13 cellular contexts compared by ENCODE assay signal in genomic region chr15:31296304-31297220, GRCh38. TPM values are rescaled to one million over a fixed set of nuclear protein-coding genes. Genes with fewer than 3 reads are reported as not detected.
DNase-seq lines count a peak whose midpoint lies in the region; ATAC-seq, FAIRE-seq and TF ChIP-seq lines count a peak whose summit lies in the region.
"Had no signal": no experiment of that assay in that cellular context is flagged by ENCODE, and none has a peak within 500 bp of the region (broad histone marks: within the 10 kb centered on the region; RNA-seq: fewer than 3 reads in every experiment).

No MANE protein-coding gene starts in this region.

- H3K4me2 ChIP-seq in HepG2 (ENCODE audit: low read depth, low read length) (peak overlapping the region; percentile 60), Karpas-422 (ENCODE audit: low read depth, low read length, poor library complexity, severe bottlenecking) (no peak overlapping the region)

- H3K4me1 Mint-ChIP-seq in activated T-cell treated with anti-CD3 and anti-CD28 coated beads, Interleukin-2, amount 50 U/mL, for 24 hours (ENCODE audit: low read depth), result no peaks in the 10 kb centered on the region
- peaks cover 22% of the 10 kb centered on the region for H3K4me1 Mint-ChIP-seq in WTC11

- DNase-seq in activated T-cell treated with anti-CD3 and anti-CD28 coated beads, Interleukin-2, amount 50 U/mL, for 48 hours, result peak; percentile 9 to 14
- DNase-seq in activated T-cell treated with anti-CD3 and anti-CD28 coated beads, Interleukin-2, amount 50 U/mL, for 24 hours, result no peak
- DNase-seq in WTC11 (ENCODE audit: low spot score) (no peak), HepG2 (ENCODE audit: low spot score) (peak; percentile 97), upper lobe of left lung (peak; percentile 67 to 81), Karpas-422 (no peak), GM03348 (ENCODE audit: low spot score) (no peak)
- DNase-seq: activated CD4-positive, alpha-beta T cell treated with anti-CD3 and anti-CD28 coated beads, Interleukin-2, amount 50 U/mL, for 48 hours; psoas muscle had no signal

- in situ Hi-C loops in HepG2 (cut with HindIII; ENCODE audit: extremely low pct_ligation_motif_present, low pct_unique_long_range_greater_than_20kb), result no loop called here

- H3K36me3 ChIP-seq in HepG2 (replicated peaks in 1 of 2; ENCODE audit: control insufficient read depth in 1 of 2, insufficient read depth in 2 of 2, low read length in 2 of 2), result no peaks in the 10 kb centered on the region
- no peaks in the 10 kb centered on the region for H3K36me3 ChIP-seq in upper lobe of left lung
- H3K36me3 ChIP-seq in Karpas-422 (ENCODE audit: insufficient read depth, low read length), result no peaks in the 10 kb centered on the region
- H3K36me3 ChIP-seq: cardiac muscle cell had no signal

- TF ChIP-seq RAD21 in HepG2 (CRISPR knock-in tag; IDR thresholded peaks at IDR 0.05), result peak; percentile 57

- TF ChIP-seq POLR2A in HepG2 (IDR thresholded peaks at IDR 0.05; ENCODE audit: insufficient read depth in 1 of 2, low read depth in 2 of 2, low read length in 2 of 2), result peak; percentile 45 to 50; a peak in 2 of 4 replicates
- no peak for TF ChIP-seq POLR2A in upper lobe of left lung (IDR thresholded peaks at IDR 0.05)

- no peaks in the 10 kb centered on the region for H3K9me3 Mint-ChIP-seq in activated T-cell treated with anti-CD3 and anti-CD28 coated beads, Interleukin-2, amount 50 U/mL, for 24 hours
- no peaks in the 10 kb centered on the region for H3K9me3 Mint-ChIP-seq in WTC11

- POLR2A ChIA-PET in WTC11 (lab: Charles Lee), result no interaction called here
- POLR2A ChIA-PET in HepG2 (lab: Yijun Ruan, JAX), result interaction anchor here (1.0 to 4.5 kb wide), 5 partner anchors 9 to 138 kb away, joined by 3 to 26 read pairs (median 6); partner anchors contain the start of gene KLF13

- WGBS in HepG2 (ENCODE audit: low lambda C conversion rate), result under 1% methylated on average over 8 of the region's 9 CpGs
- 41 to 42% methylated on average over 8 to 9 of the region's 9 CpGs for WGBS in upper lobe of left lung, 2 donors

- BruUV-seq in HepG2 (replicated peaks; lab: Mats Ljungman, UMichigan), result no TSS peak

- no peak overlapping the region for H3K27ac Mint-ChIP-seq in activated T-cell treated with anti-CD3 and anti-CD28 coated beads, Interleukin-2, amount 50 U/mL, for 24 hours
- H3K27ac Mint-ChIP-seq in WTC11, result no peak overlapping the region
- H3K27ac Mint-ChIP-seq: B cell had no signal

- intact Hi-C loops in HepG2 (cut with micrococcal nuclease; ENCODE audit: unreplicated experiment), result loop anchor here (1.0 kb wide), 1 partner anchor 30 kb away; the partner anchor contains the start of gene KLF13

- H3K27ac ChIP-seq in HepG2 (ENCODE audit: extremely low read length, insufficient read depth, low read length) (peak overlapping the region; percentile 81), upper lobe of left lung (peak overlapping the region in 2 of 4 donors; percentile 40 to 70), Karpas-422 (ENCODE audit: low read length) (no peak overlapping the region)
- H3K27ac ChIP-seq: cardiac muscle cell, psoas muscle had no signal

- H3K36me3 Mint-ChIP-seq in activated T-cell treated with anti-CD3 and anti-CD28 coated beads, Interleukin-2, amount 50 U/mL, for 24 hours (ENCODE audit: low read depth), result no peaks in the 10 kb centered on the region
- H3K36me3 Mint-ChIP-seq in WTC11, result no peaks in the 10 kb centered on the region

- ATAC-seq in WTC11, result peak; percentile 55
- ATAC-seq in HepG2, result peak; percentile 94
- peak; percentile 40 to 48 for ATAC-seq in upper lobe of left lung (ENCODE audit: low FRiP score in 2 of 2)
- ATAC-seq in GM19395 (IDR thresholded peaks at IDR 0.05; ENCODE audit: unreplicated experiment), result no peak

- H3K79me2 ChIP-seq in HepG2 (ENCODE audit: insufficient read depth, low read length) (no peaks in the 10 kb centered on the region), Karpas-422 (ENCODE audit: low read length) (no peaks in the 10 kb centered on the region)

- TF ChIP-seq EP300 in HepG2 (IDR thresholded peaks at IDR 0.05; ENCODE audit: low read depth in 2 of 2, low read length in 2 of 2) (peak; percentile 78 to 91; a peak in 3 of 4 replicates), HepG2 (CRISPR knock-in tag; IDR thresholded peaks at IDR 0.05; ENCODE audit: borderline replicate concordance) (peak; percentile 85), upper lobe of left lung (IDR thresholded peaks at IDR 0.05) (no peak)

- FAIRE-seq in HepG2 (lab: Jason Lieb, UNC), result peak; percentile 93
- FAIRE-seq: GM18507 had no signal

- H3K4me1 ChIP-seq in HepG2 (ENCODE audit: insufficient read depth, low read length) (peaks cover 98% of the 10 kb centered on the region), upper lobe of left lung (peaks cover 8 to 30% (median 9%) of the 10 kb centered on the region in 4 donors), Karpas-422 (ENCODE audit: low read length) (peaks cover 44% of the 10 kb centered on the region)
- H3K4me1 ChIP-seq: psoas muscle had no signal

- H3K27me3 ChIP-seq in HepG2 (ENCODE audit: control insufficient read depth in 1 of 2, insufficient read depth in 2 of 2, low read length in 2 of 2) (no peaks in the 10 kb centered on the region), upper lobe of left lung (no peaks in the 10 kb centered on the region), Karpas-422 (ENCODE audit: low read length) (no peaks in the 10 kb centered on the region)
- H3K27me3 ChIP-seq: cardiac muscle cell had no signal

- CTCF ChIA-PET in WTC11 (lab: Charles Lee), result interaction anchor here (0.8 to 1.4 kb wide), 4 partner anchors 10 to 192 kb away, joined by 3 to 6 read pairs (median 3); no protein-coding TSS in a partner anchor
- CTCF ChIA-PET in HepG2 (lab: Yijun Ruan, JAX; ENCODE audit: low intra/inter-chr PET ratio, low total read pairs), result no interaction called here

- H3K9me2 ChIP-seq in Karpas-422 (replicated peaks; ENCODE audit: insufficient read depth, low read length), result no peaks in the 10 kb centered on the region

- peak overlapping the region in 2 of 3 experiments; percentile 17 to 38; a peak in 3 of 6 replicates for H3K4me3 ChIP-seq in HepG2 (replicated peaks in 1 of 3; ENCODE audit: insufficient read depth in 1 of 3, low read depth in 2 of 3, low read length in 3 of 3)
- no peak overlapping the region for H3K4me3 ChIP-seq in upper lobe of left lung
- no peak overlapping the region for H3K4me3 ChIP-seq in Karpas-422 (ENCODE audit: low read length)
- H3K4me3 ChIP-seq: cardiac muscle cell, psoas muscle had no signal

- H3K27me3 Mint-ChIP-seq in activated T-cell treated with anti-CD3 and anti-CD28 coated beads, Interleukin-2, amount 50 U/mL, for 24 hours, result no peaks in the 10 kb centered on the region
- peaks cover 3% of the 10 kb centered on the region; the same call in 1 of the 2 replicates for H3K27me3 Mint-ChIP-seq in WTC11 (ENCODE audit: low read depth)

- H3K4me3 Mint-ChIP-seq in activated T-cell treated with anti-CD3 and anti-CD28 coated beads, Interleukin-2, amount 50 U/mL, for 24 hours, result no peak overlapping the region
- H3K4me3 Mint-ChIP-seq in WTC11, result no peak overlapping the region
- H3K4me3 Mint-ChIP-seq: B cell had no signal

- H2AFZ ChIP-seq in HepG2 (ENCODE audit: low read length) (no peak overlapping the region), Karpas-422 (ENCODE audit: low read length) (no peak overlapping the region)

- H3K9ac ChIP-seq in HepG2 (ENCODE audit: insufficient read depth, low read depth, low read length), result peak overlapping the region; percentile 27; the same call in 1 of the 2 replicates
- H3K9ac ChIP-seq in Karpas-422 (ENCODE audit: low read length), result no peak overlapping the region

- H3K9me3 ChIP-seq in HepG2 (ENCODE audit: low read length) (no peaks in the 10 kb centered on the region), upper lobe of left lung (no peaks in the 10 kb centered on the region), Karpas-422 (ENCODE audit: low read length) (no peaks in the 10 kb centered on the region)
- H3K9me3 ChIP-seq: psoas muscle had no signal

- H4K20me1 ChIP-seq in HepG2 (ENCODE audit: insufficient read depth, low read length), result no peaks in the 10 kb centered on the region
- no peaks in the 10 kb centered on the region for H4K20me1 ChIP-seq in Karpas-422 (ENCODE audit: insufficient read depth, low read depth, low read length)

- no peak for TF ChIP-seq CTCF in WTC11 (IDR thresholded peaks at IDR 0.05)
- peak; percentile 41 for TF ChIP-seq CTCF in HepG2 (CRISPR knock-in tag; IDR thresholded peaks at IDR 0.05)
- peak in 2 of 6 experiments; percentile 19 to 22 for TF ChIP-seq CTCF in upper lobe of left lung (IDR thresholded peaks at IDR 0.05)

TF ChIP-seq in WTC11, 78 proteins besides CTCF, POLR2A, EP300 and RAD21 (continues in another document):
- TF ChIP-seq ZNF423 (CRISPR knock-in tag; IDR thresholded peaks at IDR 0.05), result peak; percentile 63; the same call in 1 of the 2 replicates

RNA-seq across cellular contexts. Expression of gene KLF13, which starts 30.1 kb away (rescaled TPM):
- total RNA-seq in WTC11 (2021), result 36.9 to 38.1 TPM (median 37.2 TPM) in 3 replicates
- total RNA-seq in HepG2 (2016; rRNA removed; fragmentation: Illumina TruSeq; extraction: Trizol), result 25.1 and 27.8 TPM in 2 replicates
- 1.4 and 2.8 TPM in 2 replicates for total RNA-seq in HepG2 (2016; cell fraction: cytosol; rRNA removed; fragmentation: Illumina TruSeq; extraction: Trizol; ENCODE audit: low read depth)
- total RNA-seq in HepG2 (2016; cell fraction: insoluble cytoplasmic fraction; rRNA removed; fragmentation: Illumina TruSeq; extraction: Trizol), result 21.2 and 24.1 TPM in 2 replicates
- total RNA-seq in HepG2 (2016; cell fraction: membrane; rRNA removed; fragmentation: Illumina TruSeq; extraction: Trizol), result 6.8 and 8.3 TPM in 2 replicates
- 13.1 and 18.9 TPM in 2 replicates for total RNA-seq in HepG2 (2016; cell fraction: nucleus; rRNA removed; fragmentation: Illumina TruSeq; extraction: Trizol)
- 16.8 and 18.8 TPM in 2 replicates for polyA plus RNA-seq in HepG2 (2011; rRNA removed)
- 9.1 and 11.1 TPM in 2 replicates for polyA plus RNA-seq in HepG2 (2011; cell fraction: cytosol; rRNA removed)
- polyA plus RNA-seq in HepG2 (2011; cell fraction: nucleus; rRNA removed), result 12.3 and 14.2 TPM in 2 replicates
- polyA plus RNA-seq in HepG2 (2012), result 22.0 and 24.4 TPM in 2 replicates
- polyA plus RNA-seq in HepG2 (2016; cell fraction: cytosol; fragmentation: Illumina TruSeq; extraction: Trizol; ENCODE audit: low read depth), result 1.1 and 2.1 TPM in 2 replicates
- polyA plus RNA-seq in HepG2 (2016; cell fraction: insoluble cytoplasmic fraction; fragmentation: Illumina TruSeq; extraction: Trizol; ENCODE audit: low read depth), result 31.2 and 34.3 TPM in 2 replicates
- 5.5 and 7.5 TPM in 2 replicates for polyA plus RNA-seq in HepG2 (2016; cell fraction: membrane; fragmentation: Illumina TruSeq; extraction: Trizol; ENCODE audit: low read depth)
- 30.0 and 34.4 TPM in 2 replicates for polyA plus RNA-seq in HepG2 (2016; cell fraction: nucleus; fragmentation: Illumina TruSeq; extraction: Trizol; ENCODE audit: insufficient read depth, low read depth)
- 23.8 and 65.8 TPM in 2 replicates for polyA minus RNA-seq in HepG2 (2011; rRNA and poly(A)+ RNA removed; ENCODE audit: low replicate concordance)
- polyA minus RNA-seq in HepG2 (2011; cell fraction: cytosol; rRNA and poly(A)+ RNA removed), result 12.2 and 13.9 TPM in 2 replicates
- 6.3 and 8.8 TPM in 2 replicates for polyA minus RNA-seq in HepG2 (2011; cell fraction: nucleus; rRNA and poly(A)+ RNA removed)
- total RNA-seq in upper lobe of left lung, result 100 to 1,000 TPM; 103 to 231 (median 147) TPM
- total RNA-seq in Karpas-422 (2014; rRNA removed; shearing (Covaris generic); ENCODE audit: low replicate concordance), result 32.9 and 38.8 TPM in 2 replicates

Comparison
In these comparisons a context has a peak if more than half of its experiments do, and no peak if none do; other contexts are left out.
1. DNase-seq: peak in activated T-cell treated with anti-CD3 and anti-CD28 coated beads, Interleukin-2, amount 50 U/mL, for 48 hours (2 of 2), HepG2 (single experiment) and upper lobe of left lung (2 of 2); none in activated T-cell treated with anti-CD3 and anti-CD28 coated beads, Interleukin-2, amount 50 U/mL, for 24 hours (single experiment), WTC11 (single experiment), Karpas-422 (single experiment) and GM03348 (single experiment).
2. H3K4me3 ChIP-seq: peak in HepG2 (2 of 3); none in upper lobe of left lung (0 of 4) and Karpas-422 (single experiment).
3. POLR2A ChIP-seq: peak in HepG2 (2 of 2); none in upper lobe of left lung (0 of 4).